ENCODE assay signal across 8 cellular contexts in the genomic region with DNA sequence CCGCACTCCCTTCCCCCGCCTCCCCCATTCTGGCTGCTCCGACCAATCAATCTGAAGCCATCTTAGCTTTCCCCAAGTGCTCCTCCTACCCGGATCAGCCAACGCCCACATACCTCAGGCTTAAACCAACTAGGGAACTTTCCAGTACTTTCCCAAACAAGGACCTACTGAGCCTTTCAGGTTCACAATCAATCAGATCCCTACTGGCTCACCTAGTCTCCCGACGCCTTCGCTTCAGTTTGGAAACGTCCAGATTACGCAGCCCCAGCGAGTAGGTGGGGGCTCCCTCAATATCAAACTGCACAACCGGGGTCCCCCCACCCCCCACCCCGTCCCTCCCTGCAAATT. TPM values are rescaled to one million over a fixed set of nuclear protein-coding genes. Genes with fewer than 3 reads are reported as not detected.
DNase-seq lines count a peak whose midpoint lies in the region; TF ChIP-seq lines count a peak whose summit lies in the region.

No MANE protein-coding gene starts in this region.

- TF ChIP-seq CTCF in BE2C (IDR thresholded peaks at IDR 0.05; ENCODE audit: low read depth, low read length) (no peak), HEK293 (tag by site-specific recombination; IDR thresholded peaks at IDR 0.05) (no peak)

- H3K4me1 ChIP-seq in BE2C: 0 out of 2 replicates have a peak, but pooled peaks cover 4% of the 10 kb centered on the region
- peaks cover 4% of the 10 kb centered on the region; the same call in 1 of the 2 replicates for H3K4me1 ChIP-seq in HEK293 (ENCODE audit: control insufficient read depth, insufficient read depth, low read length)

- peaks cover 5% of the 10 kb centered on the region for H3K36me3 Mint-ChIP-seq in activated CD4-positive, alpha-beta memory T cell treated with anti-CD3 and anti-CD28 coated beads for 36 hours

- peaks cover 54% of the 10 kb centered on the region for H3K4me1 Mint-ChIP-seq in activated CD4-positive, alpha-beta memory T cell treated with anti-CD3 and anti-CD28 coated beads for 36 hours (ENCODE audit: low read depth)

- no peaks in the 10 kb centered on the region for H3K27me3 Mint-ChIP-seq in activated CD4-positive, alpha-beta memory T cell treated with anti-CD3 and anti-CD28 coated beads for 36 hours

- no peaks in the 10 kb centered on the region for H3K9me3 Mint-ChIP-seq in activated CD4-positive, alpha-beta memory T cell treated with anti-CD3 and anti-CD28 coated beads for 36 hours

- H3K27ac ChIP-seq in HEK293 (ENCODE audit: extremely low read depth, low read depth, low read length): peak overlapping the region; percentile 78

- H3K27ac Mint-ChIP-seq in activated CD4-positive, alpha-beta memory T cell treated with anti-CD3 and anti-CD28 coated beads for 36 hours: peak overlapping the region; percentile 92

- H3K36me3 ChIP-seq in BE2C: no peaks in the 10 kb centered on the region
- H3K36me3 ChIP-seq in HEK293 (ENCODE audit: control insufficient read depth in 2 of 2, insufficient read depth in 1 of 2, low read length in 2 of 2): peaks cover 0 to 29% of the 10 kb centered on the region in 2 experiments; a peak in 1 of 3 replicates

- H3K4me3 ChIP-seq in BE2C (ENCODE audit: low read depth, low read length) (peak overlapping the region; percentile 76), HEK293 (ENCODE audit: low read depth, low read length) (peak overlapping the region; percentile 26)

- intact Hi-C loops in activated CD4-positive, alpha-beta memory T cell treated with anti-CD3 and anti-CD28 coated beads for 36 hours (cut with micrococcal nuclease): loop anchor here (2.0 kb wide), 1 partner anchor 20 kb away; no protein-coding TSS in a partner anchor

- CTCF ChIA-PET in HEK293 (lab: Yijun Ruan, JAX): interaction anchor here (0.7 to 3.1 kb wide), 5 partner anchors 11 to 1099 kb away, joined by 3 to 13 read pairs (median 3); a partner anchor contains a TSS
- CTCF ChIA-PET in activated CD4-positive, alpha-beta memory T cell treated with anti-CD3 and anti-CD28 coated beads for 36 hours (lab: Charles Lee): interaction anchor here (0.7 to 2.6 kb wide), 11 partner anchors 8 to 111 kb away, joined by 3 to 14 read pairs (median 3); a partner anchor contains a TSS

- no peaks in the 10 kb centered on the region for H3K27me3 ChIP-seq in BE2C

- DNase-seq in BE2C (peak; percentile 92), NCI-H524 (lab: John Stamatoyannopoulos, UW) (peak; percentile 81 to 85), ecto neural progenitor cell (ENCODE audit: low spot score) (peak; percentile 89), left kidney (ENCODE audit: low read depth, low spot score) (peak; percentile 99), cortex of kidney (lab: John Stamatoyannopoulos, UW) (no peak)
- DNase-seq in activated CD4-positive, alpha-beta memory T cell treated with anti-CD3 and anti-CD28 coated beads for 36 hours: peak; percentile 85
- DNase-seq in stimulated activated CD4-positive, alpha-beta T cell treated with anti-CD3 and anti-CD28 coated beads, Interleukin-1b, Interleukin-23, amount 100 ng/mL, for 4 hours (ENCODE audit: low read depth in 2 of 2): peak; percentile 46 to 57

- H3K9me3 ChIP-seq in BE2C (no peaks in the 10 kb centered on the region; the same call in 1 of the 2 replicates), HEK293 (ENCODE audit: control insufficient read depth, insufficient read depth, low read depth, low read length) (no peaks in the 10 kb centered on the region)

- H3K4me3 Mint-ChIP-seq in activated CD4-positive, alpha-beta memory T cell treated with anti-CD3 and anti-CD28 coated beads for 36 hours: peak overlapping the region; percentile 85

- POLR2A ChIA-PET in HEK293 (lab: Yijun Ruan, JAX): interaction anchor here (0.6 to 5.6 kb wide), 38 partner anchors 8 to 1157 kb away, joined by 3 to 206 read pairs (median 4); a partner anchor contains a TSS
- POLR2A ChIA-PET in activated CD4-positive, alpha-beta memory T cell treated with anti-CD3 and anti-CD28 coated beads for 36 hours (lab: Charles Lee): interaction anchor here (0.6 to 3.9 kb wide), 7 partner anchors 8 to 150 kb away, joined by 3 to 26 read pairs (median 12); a partner anchor contains a TSS

TF ChIP-seq in HEK293, 187 proteins besides CTCF, POLR2A, EP300 and RAD21:
- TF ChIP-seq ZNF221 (tag by site-specific recombination; IDR thresholded peaks at IDR 0.05; ENCODE audit: borderline replicate concordance): no peak
- TF ChIP-seq, protein P1, sequence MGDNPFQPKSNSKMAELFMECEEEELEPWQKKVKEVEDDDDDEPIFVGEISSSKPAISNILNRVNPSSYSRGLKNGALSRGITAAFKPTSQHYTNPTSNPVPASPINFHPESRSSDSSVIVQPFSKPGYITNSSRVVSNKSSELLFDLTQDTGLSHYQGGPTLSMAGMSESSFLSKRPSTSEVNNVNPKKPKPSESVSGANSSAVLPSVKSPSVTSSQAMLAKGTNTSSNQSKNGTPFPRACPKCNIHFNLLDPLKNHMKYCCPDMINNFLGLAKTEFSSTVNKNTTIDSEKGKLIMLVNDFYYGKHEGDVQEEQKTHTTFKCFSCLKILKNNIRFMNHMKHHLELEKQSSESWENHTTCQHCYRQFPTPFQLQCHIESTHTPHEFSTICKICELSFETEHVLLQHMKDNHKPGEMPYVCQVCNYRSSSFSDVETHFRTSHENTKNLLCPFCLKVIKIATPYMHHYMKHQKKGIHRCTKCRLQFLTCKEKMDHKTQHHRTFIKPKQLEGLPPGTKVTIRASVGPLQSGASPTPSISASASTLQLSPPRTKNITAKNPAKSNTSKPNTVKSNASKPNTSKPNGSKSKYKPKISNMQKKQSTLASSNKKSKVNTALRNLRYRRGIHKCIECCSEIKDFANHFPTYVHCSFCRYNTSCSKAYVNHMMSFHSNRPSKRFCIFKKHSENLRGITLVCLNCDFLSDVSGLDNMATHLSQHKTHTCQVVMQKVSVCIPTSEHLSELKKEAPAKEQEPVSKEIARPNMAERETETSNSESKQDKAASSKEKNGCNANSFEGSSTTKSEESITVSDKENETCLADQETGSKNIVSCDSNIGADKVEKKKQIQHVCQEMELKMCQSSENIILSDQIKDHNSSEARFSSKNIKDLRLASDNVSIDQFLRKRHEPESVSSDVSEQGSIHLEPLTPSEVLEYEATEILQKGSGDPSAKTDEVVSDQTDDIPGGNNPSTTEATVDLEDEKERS (tag by site-specific recombination; IDR thresholded peaks at IDR 0.05): no peak
- TF ChIP-seq, protein P2, sequence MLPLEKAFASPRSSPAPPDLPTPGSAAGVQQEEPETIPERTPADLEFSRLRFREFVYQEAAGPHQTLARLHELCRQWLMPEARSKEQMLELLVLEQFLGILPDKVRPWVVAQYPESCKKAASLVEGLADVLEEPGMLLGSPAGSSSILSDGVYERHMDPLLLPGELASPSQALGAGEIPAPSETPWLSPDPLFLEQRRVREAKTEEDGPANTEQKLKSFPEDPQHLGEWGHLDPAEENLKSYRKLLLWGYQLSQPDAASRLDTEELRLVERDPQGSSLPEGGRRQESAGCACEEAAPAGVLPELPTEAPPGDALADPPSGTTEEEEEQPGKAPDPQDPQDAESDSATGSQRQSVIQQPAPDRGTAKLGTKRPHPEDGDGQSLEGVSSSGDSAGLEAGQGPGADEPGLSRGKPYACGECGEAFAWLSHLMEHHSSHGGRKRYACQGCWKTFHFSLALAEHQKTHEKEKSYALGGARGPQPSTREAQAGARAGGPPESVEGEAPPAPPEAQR (tag by site-specific recombination; IDR thresholded peaks at IDR 0.05): no peak

RNA-seq across cellular contexts. Expression of a gene that starts 0.4 kb away (rescaled TPM):
- polyA plus RNA-seq in BE2C (2012; ENCODE audit: insufficient read depth, insufficient read length, low read depth): 1.3 TPM
- 1 to 10 TPM; 2.0 TPM for total RNA-seq in activated CD4-positive, alpha-beta memory T cell treated with anti-CD3 and anti-CD28 coated beads for 36 hours

RNA-seq across cellular contexts. Expression of a gene that starts 0.7 kb away (rescaled TPM):
- polyA plus RNA-seq in BE2C (2012; ENCODE audit: insufficient read depth, insufficient read length, low read depth): 66.4 TPM
- total RNA-seq in activated CD4-positive, alpha-beta memory T cell treated with anti-CD3 and anti-CD28 coated beads for 36 hours: 10 to 100 TPM; 68.5 to 69.9 TPM

RNA-seq across cellular contexts. Expression of a gene that starts 7.9 kb away (rescaled TPM):
- polyA plus RNA-seq in BE2C (2012; ENCODE audit: insufficient read depth, insufficient read length, low read depth): 100 TPM
- total RNA-seq in activated CD4-positive, alpha-beta memory T cell treated with anti-CD3 and anti-CD28 coated beads for 36 hours: 100 to 1,000 TPM; 142 to 143 TPM

RNA-seq across cellular contexts. Expression of a gene that starts 12.9 kb away (rescaled TPM):
- polyA plus RNA-seq in BE2C (2012; ENCODE audit: insufficient read depth, insufficient read length, low read depth): 120 TPM
- total RNA-seq in activated CD4-positive, alpha-beta memory T cell treated with anti-CD3 and anti-CD28 coated beads for 36 hours: 10 to 100 TPM; 59.5 to 62.3 TPM

RNA-seq across cellular contexts. Expression of a gene that starts 19.1 kb away (rescaled TPM):
- polyA plus RNA-seq in BE2C (2012; ENCODE audit: insufficient read depth, insufficient read length, low read depth): 287 TPM
- total RNA-seq in activated CD4-positive, alpha-beta memory T cell treated with anti-CD3 and anti-CD28 coated beads for 36 hours: 100 to 1,000 TPM; 141 to 153 TPM
